Comparison of ENCODE assay signal across 8 cellular contexts in genomic region chr3:45145681-45146614, GRCh38. TPM values are rescaled to one million over a fixed set of nuclear protein-coding genes. Genes with fewer than 3 reads are reported as not detected.
DNase-seq lines count a peak whose midpoint lies in the region; TF ChIP-seq lines count a peak whose summit lies in the region.

Gene CDCP1 (minus strand): TSS chr3:45146378. CDS start chr3:45146287, 91 bp downstream.

- CTCF ChIA-PET in mammary epithelial cell (lab: Charles Lee; ENCODE audit: low non-redundant PET): no interaction called here

- H3K27me3 ChIP-seq in mammary epithelial cell (ENCODE audit: insufficient read depth, low read length): no peaks in the 10 kb centered on the region
- H3K27me3 ChIP-seq in liver (ENCODE audit: control insufficient read depth in 4 of 4, insufficient read depth in 4 of 4, low read length in 3 of 4): peaks cover 0 to 12% (median 10%) of the 10 kb centered on the region in 4 donors
- no peaks in the 10 kb centered on the region for H3K27me3 ChIP-seq in thyroid gland

- 16% methylated on average over 5 of the region's 92 CpGs for WGBS in mammary epithelial cell (ENCODE audit: low coverage, missing lambda C conversion rate)
- WGBS in liver: 3% methylated on average over 92 of the region's 92 CpGs
- 2 to 3% methylated on average over 25 to 33 of the region's 92 CpGs for WGBS in thyroid gland, 2 donors

- H3K4me1 ChIP-seq in mammary epithelial cell (ENCODE audit: insufficient read depth, low read length) (peaks cover 33% of the 10 kb centered on the region), liver (ENCODE audit: control insufficient read depth in 4 of 4, insufficient read depth in 4 of 4, low read length in 3 of 4) (peaks cover 7 to 13% (median 10%) of the 10 kb centered on the region in 4 donors), thyroid gland (peaks cover 16 to 17% of the 10 kb centered on the region in 2 donors)

- in situ Hi-C loops in mammary epithelial cell (cut with MboI; ENCODE audit: low sequenced_read_pairs in 2 of 2): no loop called here

- H3K9ac ChIP-seq in mammary epithelial cell (ENCODE audit: insufficient read depth, low read length) (peak within 1 kb of the TSS; percentile 95), liver (ENCODE audit: low read depth in 1 of 2, low read length in 2 of 2) (no peak within 1 kb of the TSS)

- peak within 1 kb of the TSS; percentile 76 for H3K4me3 ChIP-seq in LNCaP clone FGC (ENCODE audit: low read depth, low read length)
- H3K4me3 ChIP-seq in mammary epithelial cell (replicated peaks in 1 of 3; ENCODE audit: insufficient read depth in 1 of 3, low read depth in 2 of 3, low read length in 3 of 3): peak within 1 kb of the TSS; percentile 68 to 98 (median 97)
- peak within 1 kb of the TSS; percentile 32 to 37 (median 36) for H3K4me3 ChIP-seq in liver (ENCODE audit: low read depth in 1 of 3, low read length in 3 of 3)
- H3K4me3 ChIP-seq in thyroid gland (replicated peaks in 1 of 3): peak within 1 kb of the TSS; percentile 45 to 71 (median 45)

- H3K36me3 ChIP-seq in mammary epithelial cell (ENCODE audit: insufficient read depth, low read length): no peaks in the 10 kb centered on the region
- H3K36me3 ChIP-seq in liver (ENCODE audit: control insufficient read depth in 4 of 4, insufficient read depth in 3 of 4, low read depth in 1 of 4, low read length in 3 of 4): no peaks in the 10 kb centered on the region
- H3K36me3 ChIP-seq in thyroid gland: no peaks in the 10 kb centered on the region

- intact Hi-C loops in mammary epithelial cell (cut with micrococcal nuclease): loop anchor here (1.0 to 2.0 kb wide), 4 partner anchors 21 to 64 kb away; no protein-coding TSS in a partner anchor
- intact Hi-C loops in thyroid gland (cut with DNase I): no loop called here

- H2AFZ ChIP-seq in mammary epithelial cell (ENCODE audit: low read depth, low read length): peak within 1 kb of the TSS; percentile 89

- no peak for TF ChIP-seq CTCF in LNCaP clone FGC (IDR thresholded peaks at IDR 0.05; ENCODE audit: control insufficient read depth, extremely low read depth, insufficient read depth)
- no peak for TF ChIP-seq CTCF in mammary epithelial cell (conservative IDR thresholded peaks at IDR 0.05 in 1 of 2, IDR thresholded peaks at IDR 0.05 in 1 of 2; ENCODE audit: extremely low read depth in 1 of 2, insufficient read depth in 1 of 2, low read depth in 1 of 2, low read length in 2 of 2)
- TF ChIP-seq CTCF in liver (IDR thresholded peaks at IDR 0.05; ENCODE audit: low read depth, low read length, missing input control): no peak
- TF ChIP-seq CTCF in thyroid gland (IDR thresholded peaks at IDR 0.05): peak in 1 of 6 experiments; percentile 5

- dilution Hi-C loops in mammary epithelial cell (cut with HindIII; ENCODE audit: low sequenced_read_pairs): no loop called here

- DNase-seq in D341Med (ENCODE audit: low spot score) (peak; percentile 53), LNCaP clone FGC (ENCODE audit: low read depth) (peak; percentile 25), mammary epithelial cell (peak; percentile 74), thyroid gland (peak; percentile 81 to 83), epidermal melanocyte (ENCODE audit: insufficient read length, low spot score) (no peak), NCI-H446 (lab: John Stamatoyannopoulos, UW) (no peak)
- DNase-seq in activated effector memory CD4-positive, alpha-beta T cell treated with Interleukin-2 at 50 U/mL for 16 hours: no peak

- peak within 1 kb of the TSS; percentile 94 for H3K4me2 ChIP-seq in mammary epithelial cell (ENCODE audit: insufficient read depth, low read depth, low read length)

- H3K9me3 ChIP-seq in mammary epithelial cell (replicated peaks; ENCODE audit: insufficient read depth, low read length) (peaks cover 3% of the 10 kb centered on the region), liver (ENCODE audit: control insufficient read depth in 4 of 4, low read length in 3 of 4) (peaks cover 0 to 3% (median 3%) of the 10 kb centered on the region in 4 donors), thyroid gland (no peaks in the 10 kb centered on the region)

- peak in 1 of 2 donors; percentile 87 for TF ChIP-seq POLR2A in thyroid gland (IDR thresholded peaks at IDR 0.05)

- TF ChIP-seq RAD21 in liver (IDR thresholded peaks at IDR 0.05): no peak

- BruUV-seq in mammary epithelial cell (replicated peaks; lab: Mats Ljungman, UMichigan): TSS peak; percentile 25

- peaks cover 60% of the 10 kb centered on the region for H3K79me2 ChIP-seq in mammary epithelial cell (ENCODE audit: insufficient read depth, low read length)

- H3K27ac ChIP-seq in mammary epithelial cell (ENCODE audit: insufficient read depth, low read depth, low read length) (peak within 1 kb of the TSS; percentile 95), liver (ENCODE audit: low read depth in 1 of 2, low read length in 2 of 2) (no peak within 1 kb of the TSS), thyroid gland (peak within 1 kb of the TSS in 2 of 3 donors; percentile 68 to 78)

- no peaks in the 10 kb centered on the region for H4K20me1 ChIP-seq in mammary epithelial cell (ENCODE audit: insufficient read depth, low read length)

TF ChIP-seq in liver, 16 proteins besides CTCF, POLR2A, EP300 and RAD21:
- TF ChIP-seq HNF4G (IDR thresholded peaks at IDR 0.05) (no peak), JUND (IDR thresholded peaks at IDR 0.05) (no peak), EGR1 (IDR thresholded peaks at IDR 0.05; ENCODE audit: low read depth in 2 of 2) (no peak), NR2F2 (IDR thresholded peaks at IDR 0.05) (no peak), SP1 (IDR thresholded peaks at IDR 0.05) (no peak), FOXA1 (IDR thresholded peaks at IDR 0.05) (no peak), FOXA2 (IDR thresholded peaks at IDR 0.05) (no peak), RXRA (IDR thresholded peaks at IDR 0.05) (no peak), ATF3 (IDR thresholded peaks at IDR 0.05) (no peak), YY1 (IDR thresholded peaks at IDR 0.05) (no peak), TAF1 (conservative IDR thresholded peaks at IDR 0.05) (no peak), GABPA (IDR thresholded peaks at IDR 0.05 in 1 of 2, conservative IDR thresholded peaks at IDR 0.05 in 1 of 2) (no peak)

RNA-seq across cellular contexts. Expression of gene CDCP1, which starts in this region (rescaled TPM):
- 100 to 1,000 TPM; 126 to 271 TPM for total RNA-seq in mammary epithelial cell
- polyA plus RNA-seq in mammary epithelial cell: 138 TPM
- polyA minus RNA-seq in mammary epithelial cell: 432 TPM
- under 1 TPM; 0.65 to 0.67 TPM for total RNA-seq in liver
- under 1 TPM; 0.22 to 0.25 TPM for polyA plus RNA-seq in liver
- 10 to 100 TPM; 14.7 to 35.9 (median 24.2) TPM for total RNA-seq in thyroid gland

Comparison
In these comparisons a context has a peak if more than half of its experiments do, and no peak if none do; other contexts are left out.
1. RNA of gene CDCP1 (total RNA-seq): 126 to 271 TPM in mammary epithelial cell and 14.7 to 35.9 TPM in thyroid gland; 0.65 to 0.67 TPM in liver; every median in the first group is over 4 times any median in the second.
2. RNA of gene CDCP1 (polyA plus RNA-seq): 138 TPM in mammary epithelial cell (single experiment); 0.22 to 0.25 TPM in liver; every median in the first group is over 100 times any median in the second.
3. DNase-seq: peak in D341Med (single experiment), LNCaP clone FGC (single experiment), mammary epithelial cell (single experiment) and thyroid gland (2 of 2); none in epidermal melanocyte (single experiment), activated effector memory CD4-positive, alpha-beta T cell treated with Interleukin-2 at 50 U/mL for 16 hours (single experiment) and NCI-H446 (0 of 2).
4. H3K4me3 ChIP-seq: peak in every context shown above with its lines; median percentile 97 in mammary epithelial cell; 76 in LNCaP clone FGC; 45 in thyroid gland; 36 in liver.
5. H3K27ac ChIP-seq: peak in mammary epithelial cell (single experiment) and thyroid gland (2 of 3); none in liver (0 of 2).